24 cellular contexts compared by ENCODE assay signal in the genomic region with DNA sequence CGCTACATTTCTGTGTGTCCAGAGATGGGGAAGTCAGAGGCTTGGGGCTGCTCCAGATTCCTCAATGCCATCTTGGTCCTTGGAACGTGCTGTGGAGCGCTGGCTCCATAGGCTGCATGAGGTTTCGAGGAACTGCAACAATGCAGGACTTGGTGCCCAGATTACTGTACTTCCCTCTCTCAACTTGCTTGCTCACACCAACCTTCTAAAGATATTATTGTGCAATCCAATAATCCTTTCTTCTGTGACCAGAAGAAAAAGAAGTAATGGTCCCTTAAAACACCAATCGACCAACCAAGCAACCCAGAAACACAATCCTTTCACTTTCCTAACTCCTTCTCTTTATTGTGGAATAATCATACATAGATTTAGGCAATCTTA. TPM values are rescaled to one million over a fixed set of nuclear protein-coding genes. Genes with fewer than 3 reads are reported as not detected.
DNase-seq lines count a peak whose midpoint lies in the region; ATAC-seq and TF ChIP-seq lines count a peak whose summit lies in the region.
"Had no signal": no experiment of that assay in that cellular context is flagged by ENCODE, and none has a peak within 500 bp of the region (broad histone marks: within the 10 kb centered on the region; RNA-seq: fewer than 3 reads in every experiment).

No MANE protein-coding gene starts in this region.

- TF ChIP-seq CTCF in IMR-90 (conservative IDR thresholded peaks at IDR 0.05; ENCODE audit: low read depth, low read length) (no peak), epithelial cell of esophagus (IDR thresholded peaks at IDR 0.05; ENCODE audit: insufficient read depth, low read depth, low read length, missing control alignments) (no peak), osteoblast (IDR thresholded peaks at IDR 0.05; ENCODE audit: extremely low read depth, low read depth, low read length) (no peak)

- H3K4me3 ChIP-seq in IMR-90 (ENCODE audit: insufficient read depth, low read depth, low read length): no peak overlapping the region
- no peak overlapping the region for H3K4me3 ChIP-seq in epithelial cell of esophagus (ENCODE audit: low read length)
- H3K4me3 ChIP-seq in osteoblast (ENCODE audit: insufficient read depth, low read length): no peak overlapping the region
- H3K4me3 ChIP-seq: coronary artery, GM12878, testis had no signal

- no peak overlapping the region for H2AK9ac ChIP-seq in IMR-90 (replicated peaks; ENCODE audit: low read depth, low read length, poor library complexity)

- no peak for ATAC-seq in IMR-90 (ENCODE audit: low read depth)
- ATAC-seq in HG03439 (IDR thresholded peaks at IDR 0.05; ENCODE audit: unreplicated experiment): no peak
- ATAC-seq: activated CD8-positive, alpha-beta T cell treated with anti-CD3 and anti-CD28 coated beads for 36 hours; CD8-positive, alpha-beta T cell; GM12878; left lobe of liver; stimulated activated effector memory CD8-positive, alpha-beta T cell treated with anti-CD3 and anti-CD28 coated beads, Interleukin-12 subunit alpha, Interleukin-12 subunit beta, amount 100 ng/mL, for 72 hours; T-helper 17 cell had no signal

- H3K14ac ChIP-seq in IMR-90 (replicated peaks; ENCODE audit: low read depth, low read length): no peak overlapping the region

- H3K4ac ChIP-seq in IMR-90 (ENCODE audit: low read depth, low read length): 0 out of 2 replicates have a peak overlapping the region, but pooled peaks have one; percentile 21

- H3K9ac ChIP-seq in IMR-90 (ENCODE audit: low read depth, low read length): no peak overlapping the region

- no peak overlapping the region for H4K8ac ChIP-seq in IMR-90 (ENCODE audit: low read depth in 2 of 2, low read length in 2 of 2)

- no peak overlapping the region for H3K4me2 ChIP-seq in IMR-90 (ENCODE audit: low read depth, low read length)
- H3K4me2 ChIP-seq in osteoblast (ENCODE audit: insufficient read depth, low read length): peak overlapping the region; percentile 72

- H3K18ac ChIP-seq in IMR-90 (ENCODE audit: low read depth, low read length): no peak overlapping the region

- CTCF ChIA-PET in IMR-90 (lab: Yijun Ruan, JAX): interaction anchor here (0.6 to 1.2 kb wide), 3 partner anchors 119 to 734 kb away, joined by 3 to 5 read pairs (median 4); no protein-coding TSS in a partner anchor

- no peak overlapping the region for H4K91ac ChIP-seq in IMR-90 (ENCODE audit: insufficient read depth, low read depth, low read length)

- H3K23ac ChIP-seq in IMR-90 (ENCODE audit: low read depth, low read length): no peak overlapping the region

- no peaks in the 10 kb centered on the region for H3K9me1 ChIP-seq in IMR-90 (ENCODE audit: insufficient read depth, low read length)

- H2AFZ ChIP-seq in IMR-90 (replicated peaks; ENCODE audit: low read length, poor library complexity) (no peak overlapping the region), osteoblast (ENCODE audit: low read length) (no peak overlapping the region)

- dilution Hi-C loops in IMR-90 (cut with HindIII; ENCODE audit: low sequenced_read_pairs, unreplicated experiment): no loop called here

- 88% methylated on average over 3 of the region's 5 CpGs; no CpG with 5 or more reads in 1 of the 2 experiments for WGBS in IMR-90 (ENCODE audit: extremely low coverage in 2 of 2, insufficient read length in 1 of 2), 2 experiments

- POLR2A ChIA-PET in IMR-90 (lab: Charles Lee; ENCODE audit: unreplicated experiment): no interaction called here

- peaks cover 77% of the 10 kb centered on the region for H3K79me2 ChIP-seq in osteoblast (ENCODE audit: insufficient read depth, low read length)

- H3K36me3 ChIP-seq in IMR-90 (ENCODE audit: control insufficient read depth, insufficient read depth, low read length) (no peaks in the 10 kb centered on the region), osteoblast (ENCODE audit: insufficient read depth, low read length) (peaks cover 8% of the 10 kb centered on the region)

- H4K20me1 ChIP-seq in IMR-90 (ENCODE audit: insufficient read depth, low read length) (peaks cover 9% of the 10 kb centered on the region; the same call in 1 of the 2 replicates), osteoblast (ENCODE audit: insufficient read depth, low read length) (peaks cover 58% of the 10 kb centered on the region)

- TF ChIP-seq RAD21 in IMR-90 (IDR thresholded peaks at IDR 0.05; ENCODE audit: low read length): no peak

- DNase-seq in IMR-90 (no peak), OCI-M1 (lab: John Stamatoyannopoulos, UW) (peak; percentile 42), epithelial cell of esophagus (ENCODE audit: low read depth) (peak; percentile 32), osteoblast (ENCODE audit: insufficient read length, low spot score, missing footprints) (no peak), kidney glomerular epithelial cell (lab: John Stamatoyannopoulos, UW) (no peak), HK-2 (ENCODE audit: unreplicated experiment) (no peak), hepatic stellate cell (ENCODE audit: low spot score) (no peak)
- DNase-seq: activated B cell treated with CpG ODN at 0.5 μM for 24 hours; activated CD8-positive, alpha-beta T cell treated with anti-CD3 and anti-CD28 coated beads for 36 hours; activated T-cell treated with anti-CD3 and anti-CD28 coated beads, Interleukin-2, amount 50 U/mL, for 24 hours; CD8-positive, alpha-beta T cell; H7; NCI-H2081 treated with DMSO at 0.1 percent for 48 hours; NCI-H510A; SHP77; stimulated activated CD4-positive, alpha-beta T cell treated with anti-CD3 and anti-CD28 coated beads, Interleukin-15, amount 100 ng/mL, for 24 hours; T-helper 17 cell; testis had no signal

- peak overlapping the region; percentile 54; the same call in 1 of the 3 replicates for H2BK15ac ChIP-seq in IMR-90 (ENCODE audit: low read depth, low read length)

- no TSS peak for BruUV-seq in IMR-90 (replicated peaks; lab: Mats Ljungman, UMichigan)

- TF ChIP-seq POLR2A in IMR-90 (IDR thresholded peaks at IDR 0.05; ENCODE audit: low read depth, low read length): no peak

- no peak overlapping the region for H2BK5ac ChIP-seq in IMR-90 (ENCODE audit: low read depth, low read length, poor library complexity, severe bottlenecking)

- peaks cover 24% of the 10 kb centered on the region for H3K4me1 ChIP-seq in IMR-90 (ENCODE audit: control insufficient read depth, insufficient read depth, low read length)
- H3K4me1 ChIP-seq in osteoblast (ENCODE audit: insufficient read depth, low read length): peaks cover 39% of the 10 kb centered on the region

- H2BK20ac ChIP-seq in IMR-90 (ENCODE audit: low read depth, low read length): no peak overlapping the region

- H3K27me3 ChIP-seq in IMR-90 (ENCODE audit: control insufficient read depth, insufficient read depth, low read length): peaks cover 5% of the 10 kb centered on the region
- H3K27me3 ChIP-seq in osteoblast (ENCODE audit: insufficient read depth, low read length): no peaks in the 10 kb centered on the region
- H3K27me3 ChIP-seq: foreskin keratinocyte, testis had no signal

- H3K56ac ChIP-seq in IMR-90 (ENCODE audit: extremely low read depth, insufficient read depth, low read length): no peak overlapping the region

- H2AK5ac ChIP-seq in IMR-90 (ENCODE audit: low read depth, low read length): 0 out of 2 replicates have a peak overlapping the region, but pooled peaks have one; percentile 14

- in situ Hi-C loops in IMR-90 (cut with MboI; ENCODE audit: low sequenced_read_pairs): loop anchor here (10.0 kb wide), 2 partner anchors 699 to 749 kb away; no protein-coding TSS in a partner anchor

- H3K9me3 ChIP-seq in IMR-90 (ENCODE audit: control insufficient read depth, insufficient read depth, low read length) (no peaks in the 10 kb centered on the region), osteoblast (ENCODE audit: low read depth, low read length) (no peaks in the 10 kb centered on the region)
- H3K9me3 ChIP-seq: testis had no signal

- intact Hi-C loops in IMR-90 (cut with micrococcal nuclease): loop anchor here (5.0 to 10.0 kb wide), 3 partner anchors 104 to 449 kb away; no protein-coding TSS in a partner anchor

- no peak overlapping the region for H3K27ac ChIP-seq in IMR-90 (ENCODE audit: insufficient read depth, low read length)
- H3K27ac ChIP-seq in osteoblast (ENCODE audit: low read depth, low read length): no peak overlapping the region
- H3K27ac ChIP-seq: foreskin keratinocyte, testis had no signal

- H2BK120ac ChIP-seq in IMR-90 (ENCODE audit: low read depth, low read length): no peak overlapping the region

- H4K5ac ChIP-seq in IMR-90 (ENCODE audit: low read depth, low read length): no peak overlapping the region

- H3K79me1 ChIP-seq in IMR-90 (ENCODE audit: low read depth in 1 of 2, low read length in 2 of 2): peaks cover 17 to 31% of the 10 kb centered on the region in 2 experiments; a peak in 3 of 4 replicates

TF ChIP-seq in IMR-90, 13 proteins besides CTCF, POLR2A, EP300 and RAD21:
- TF ChIP-seq CEBPB (IDR thresholded peaks at IDR 0.05; ENCODE audit: low read depth, low read length) (peak; percentile 91), MAFK (IDR thresholded peaks at IDR 0.05; ENCODE audit: low read depth, low read length) (no peak)

RNA-seq across cellular contexts. Expression of a gene that starts 3.7 kb away (rescaled TPM):
- total RNA-seq in IMR-90 (2012; rRNA removed) (20.8 and 21.3 TPM in 2 replicates), osteoblast (13.0 and 14.7 TPM in 2 replicates)
- 20.4 and 21.7 TPM in 2 replicates for polyA plus RNA-seq in IMR-90 (2012; rRNA removed)
- polyA plus RNA-seq in IMR-90 (2012; cell fraction: cytosol; rRNA removed): 8.1 and 14.7 TPM in 2 replicates
- polyA plus RNA-seq in IMR-90 (2012; cell fraction: nucleus; rRNA removed; ENCODE audit: low replicate concordance): 28.9 and 30.5 TPM in 2 replicates
- total RNA-seq: activated CD8-positive, alpha-beta T cell treated with anti-CD3 and anti-CD28 coated beads for 36 hours had no signal

Comparison
In these comparisons a context has a peak if more than half of its experiments do, and no peak if none do; other contexts are left out.
1. DNase-seq: peak in OCI-M1 (single experiment) and epithelial cell of esophagus (single experiment); none in IMR-90 (single experiment), osteoblast (single experiment), kidney glomerular epithelial cell (single experiment), HK-2 (single experiment) and hepatic stellate cell (single experiment).